1 cellular context compared by ENCODE assay signal in genomic region chr17:42522263-42522790, GRCh38.
TF ChIP-seq lines count a peak whose summit lies in the region.

No MANE protein-coding gene starts in this region.

TF ChIP-seq in endothelial cell of umbilical vein, 7 proteins besides CTCF, POLR2A, EP300 and RAD21:
- no peak for TF ChIP-seq POLR2AphosphoS5 (IDR thresholded peaks at IDR 0.05; ENCODE audit: insufficient read depth, low read depth, low read length)
- TF ChIP-seq MAX (IDR thresholded peaks at IDR 0.05; ENCODE audit: insufficient read depth, insufficient read length), result no peak
- TF ChIP-seq FOS (IDR thresholded peaks at IDR 0.05; ENCODE audit: borderline replicate concordance, insufficient read depth, low read length), result no peak
- no peak for TF ChIP-seq MYC (IDR thresholded peaks at IDR 0.05; ENCODE audit: low read depth, low read length)
- no peak for TF ChIP-seq EZH2 (IDR thresholded peaks at IDR 0.05; ENCODE audit: borderline replicate concordance, low read depth, low read length, severe bottlenecking)
- no peak for TF ChIP-seq JUN (IDR thresholded peaks at IDR 0.05; ENCODE audit: borderline replicate concordance, insufficient read depth, insufficient read length, low read depth)
- no peak for TF ChIP-seq GATA2 (IDR thresholded peaks at IDR 0.05; ENCODE audit: insufficient read depth, insufficient read length, low read depth, low read length)
TF ChIP-seq in endothelial cell of umbilical vein: peak in this region for 0.
